In the genomic region with DNA sequence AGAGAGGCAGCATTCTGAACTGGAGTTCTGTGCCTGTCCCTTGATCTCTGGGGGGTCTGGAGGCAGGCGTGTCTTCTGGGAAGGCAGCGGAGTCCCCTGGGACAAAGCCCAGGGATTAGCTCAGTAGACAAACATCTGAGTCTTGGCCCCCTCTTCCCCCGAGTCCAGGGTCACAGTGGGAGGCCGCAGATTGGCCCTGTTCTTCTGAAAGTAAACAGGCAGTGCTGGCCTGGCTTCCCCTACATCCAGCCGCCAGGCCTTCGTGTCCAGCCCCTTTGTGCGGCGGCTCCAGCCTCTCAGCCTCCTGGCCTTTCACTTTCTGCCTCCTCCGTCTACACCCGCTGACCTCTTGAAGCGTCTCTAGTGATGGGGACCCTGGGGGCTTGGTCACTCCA, we compare ENCODE assay signal across 1 cellular context.
A peak's percentile ranks its signal among the peaks of the same experiment; 100 is the strongest.
TF ChIP-seq lines count a peak whose summit lies in the region.

No MANE protein-coding gene starts in this region.

TF ChIP-seq in HepG2, 621 proteins besides CTCF, POLR2A, EP300 and RAD21 (continued from another document and continues in another):
- TF ChIP-seq, protein P1, sequence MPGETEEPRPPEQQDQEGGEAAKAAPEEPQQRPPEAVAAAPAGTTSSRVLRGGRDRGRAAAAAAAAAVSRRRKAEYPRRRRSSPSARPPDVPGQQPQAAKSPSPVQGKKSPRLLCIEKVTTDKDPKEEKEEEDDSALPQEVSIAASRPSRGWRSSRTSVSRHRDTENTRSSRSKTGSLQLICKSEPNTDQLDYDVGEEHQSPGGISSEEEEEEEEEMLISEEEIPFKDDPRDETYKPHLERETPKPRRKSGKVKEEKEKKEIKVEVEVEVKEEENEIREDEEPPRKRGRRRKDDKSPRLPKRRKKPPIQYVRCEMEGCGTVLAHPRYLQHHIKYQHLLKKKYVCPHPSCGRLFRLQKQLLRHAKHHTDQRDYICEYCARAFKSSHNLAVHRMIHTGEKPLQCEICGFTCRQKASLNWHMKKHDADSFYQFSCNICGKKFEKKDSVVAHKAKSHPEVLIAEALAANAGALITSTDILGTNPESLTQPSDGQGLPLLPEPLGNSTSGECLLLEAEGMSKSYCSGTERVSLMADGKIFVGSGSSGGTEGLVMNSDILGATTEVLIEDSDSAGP (CRISPR knock-in tag; IDR thresholded peaks at IDR 0.05; ENCODE audit: borderline replicate concordance): peak; percentile 32; the same call in 1 of the 2 replicates
- TF ChIP-seq, protein P2, sequence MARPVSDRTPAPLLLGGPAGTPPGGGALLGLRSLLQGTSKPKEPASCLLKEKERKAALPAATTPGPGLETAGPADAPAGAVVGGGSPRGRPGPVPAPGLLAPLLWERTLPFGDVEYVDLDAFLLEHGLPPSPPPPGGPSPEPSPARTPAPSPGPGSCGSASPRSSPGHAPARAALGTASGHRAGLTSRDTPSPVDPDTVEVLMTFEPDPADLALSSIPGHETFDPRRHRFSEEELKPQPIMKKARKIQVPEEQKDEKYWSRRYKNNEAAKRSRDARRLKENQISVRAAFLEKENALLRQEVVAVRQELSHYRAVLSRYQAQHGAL (CRISPR knock-in tag; IDR thresholded peaks at IDR 0.05; ENCODE audit: not compliant biosample characterization): no peak
- TF ChIP-seq TFE3 (CRISPR knock-in tag; IDR thresholded peaks at IDR 0.05) (no peak), MLLT10 (CRISPR knock-in tag; IDR thresholded peaks at IDR 0.05) (no peak), IRF2 (CRISPR knock-in tag; IDR thresholded peaks at IDR 0.05) (peak; percentile 33; the same call in 1 of the 2 replicates), MED1 (CRISPR knock-in tag; IDR thresholded peaks at IDR 0.05) (peak; percentile 88), NRL (CRISPR knock-in tag; IDR thresholded peaks at IDR 0.05; ENCODE audit: borderline replicate concordance) (no peak), YEATS2 (CRISPR knock-in tag; IDR thresholded peaks at IDR 0.05; ENCODE audit: borderline replicate concordance) (no peak; the same call in 1 of the 2 replicates), ZNF792 (CRISPR knock-in tag; IDR thresholded peaks at IDR 0.05) (peak; percentile 42; the same call in 1 of the 2 replicates), ZNF512 (CRISPR knock-in tag; IDR thresholded peaks at IDR 0.05) (no peak), PCBP2 (optimal IDR thresholded peaks at IDR 0.05; ENCODE audit: low read depth, low read length, poor library complexity, severe bottlenecking) (no peak), MEIS2 (CRISPR knock-in tag; IDR thresholded peaks at IDR 0.05) (peak; percentile 66; the same call in 1 of the 2 replicates), RFXANK (CRISPR knock-in tag; IDR thresholded peaks at IDR 0.05) (no peak), ZNF850 (CRISPR knock-in tag; conservative IDR thresholded peaks at IDR 0.05) (no peak), PAWR (CRISPR knock-in tag; IDR thresholded peaks at IDR 0.05; ENCODE audit: borderline replicate concordance) (no peak), NR3C1 (CRISPR knock-in tag; IDR thresholded peaks at IDR 0.05) (no peak), ZIK1 (CRISPR knock-in tag; IDR thresholded peaks at IDR 0.05; ENCODE audit: borderline replicate concordance, low read depth) (no peak), ZNF224 (CRISPR knock-in tag; IDR thresholded peaks at IDR 0.05) (no peak), RELA (CRISPR knock-in tag; IDR thresholded peaks at IDR 0.05) (no peak), TFAP4 (IDR thresholded peaks at IDR 0.05; ENCODE audit: borderline replicate concordance, low read depth) (peak; percentile 75; the same call in 1 of the 2 replicates), MIXL1 (CRISPR knock-in tag; IDR thresholded peaks at IDR 0.05) (peak; percentile 62), HOMEZ (CRISPR knock-in tag; IDR thresholded peaks at IDR 0.05; ENCODE audit: low read depth) (peak; percentile 40; the same call in 1 of the 2 replicates), JUN (CRISPR knock-in tag; IDR thresholded peaks at IDR 0.05) (peak; percentile 94), ZNF674 (CRISPR knock-in tag; IDR thresholded peaks at IDR 0.05; ENCODE audit: low read depth) (no peak), ZBTB33 (CRISPR knock-in tag; IDR thresholded peaks at IDR 0.05) (no peak), MXD1 (CRISPR knock-in tag; IDR thresholded peaks at IDR 0.05) (no peak), SNAI1 (CRISPR knock-in tag; IDR thresholded peaks at IDR 0.05; ENCODE audit: borderline replicate concordance) (no peak), ZNF30 (CRISPR knock-in tag; IDR thresholded peaks at IDR 0.05) (no peak), SPEN (CRISPR knock-in tag; IDR thresholded peaks at IDR 0.05; ENCODE audit: low read depth) (peak; percentile 33), TCF7L2 (IDR thresholded peaks at IDR 0.05; ENCODE audit: low read depth, low read length) (no peak), KDM4B (CRISPR knock-in tag; IDR thresholded peaks at IDR 0.05) (0 out of 2 replicates have a peak, but pooled peaks have one; percentile 60), TBL1XR1 (IDR thresholded peaks at IDR 0.05; ENCODE audit: borderline replicate concordance, low read length, partially characterized antibody) (no peak), TBP (CRISPR knock-in tag; IDR thresholded peaks at IDR 0.05) (no peak)
- TF ChIP-seq, protein P3, sequence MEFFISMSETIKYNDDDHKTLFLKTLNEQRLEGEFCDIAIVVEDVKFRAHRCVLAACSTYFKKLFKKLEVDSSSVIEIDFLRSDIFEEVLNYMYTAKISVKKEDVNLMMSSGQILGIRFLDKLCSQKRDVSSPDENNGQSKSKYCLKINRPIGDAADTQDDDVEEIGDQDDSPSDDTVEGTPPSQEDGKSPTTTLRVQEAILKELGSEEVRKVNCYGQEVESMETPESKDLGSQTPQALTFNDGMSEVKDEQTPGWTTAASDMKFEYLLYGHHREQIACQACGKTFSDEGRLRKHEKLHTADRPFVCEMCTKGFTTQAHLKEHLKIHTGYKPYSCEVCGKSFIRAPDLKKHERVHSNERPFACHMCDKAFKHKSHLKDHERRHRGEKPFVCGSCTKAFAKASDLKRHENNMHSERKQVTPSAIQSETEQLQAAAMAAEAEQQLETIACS (CRISPR knock-in tag; IDR thresholded peaks at IDR 0.05): no peak
- TF ChIP-seq, protein P4, sequence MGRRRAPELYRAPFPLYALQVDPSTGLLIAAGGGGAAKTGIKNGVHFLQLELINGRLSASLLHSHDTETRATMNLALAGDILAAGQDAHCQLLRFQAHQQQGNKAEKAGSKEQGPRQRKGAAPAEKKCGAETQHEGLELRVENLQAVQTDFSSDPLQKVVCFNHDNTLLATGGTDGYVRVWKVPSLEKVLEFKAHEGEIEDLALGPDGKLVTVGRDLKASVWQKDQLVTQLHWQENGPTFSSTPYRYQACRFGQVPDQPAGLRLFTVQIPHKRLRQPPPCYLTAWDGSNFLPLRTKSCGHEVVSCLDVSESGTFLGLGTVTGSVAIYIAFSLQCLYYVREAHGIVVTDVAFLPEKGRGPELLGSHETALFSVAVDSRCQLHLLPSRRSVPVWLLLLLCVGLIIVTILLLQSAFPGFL (CRISPR knock-in tag; IDR thresholded peaks at IDR 0.05): no peak
- TF ChIP-seq, protein P5, sequence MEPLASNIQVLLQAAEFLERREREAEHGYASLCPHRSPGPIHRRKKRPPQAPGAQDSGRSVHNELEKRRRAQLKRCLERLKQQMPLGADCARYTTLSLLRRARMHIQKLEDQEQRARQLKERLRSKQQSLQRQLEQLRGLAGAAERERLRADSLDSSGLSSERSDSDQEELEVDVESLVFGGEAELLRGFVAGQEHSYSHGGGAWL (CRISPR knock-in tag; IDR thresholded peaks at IDR 0.05): no peak
- TF ChIP-seq, protein P6, sequence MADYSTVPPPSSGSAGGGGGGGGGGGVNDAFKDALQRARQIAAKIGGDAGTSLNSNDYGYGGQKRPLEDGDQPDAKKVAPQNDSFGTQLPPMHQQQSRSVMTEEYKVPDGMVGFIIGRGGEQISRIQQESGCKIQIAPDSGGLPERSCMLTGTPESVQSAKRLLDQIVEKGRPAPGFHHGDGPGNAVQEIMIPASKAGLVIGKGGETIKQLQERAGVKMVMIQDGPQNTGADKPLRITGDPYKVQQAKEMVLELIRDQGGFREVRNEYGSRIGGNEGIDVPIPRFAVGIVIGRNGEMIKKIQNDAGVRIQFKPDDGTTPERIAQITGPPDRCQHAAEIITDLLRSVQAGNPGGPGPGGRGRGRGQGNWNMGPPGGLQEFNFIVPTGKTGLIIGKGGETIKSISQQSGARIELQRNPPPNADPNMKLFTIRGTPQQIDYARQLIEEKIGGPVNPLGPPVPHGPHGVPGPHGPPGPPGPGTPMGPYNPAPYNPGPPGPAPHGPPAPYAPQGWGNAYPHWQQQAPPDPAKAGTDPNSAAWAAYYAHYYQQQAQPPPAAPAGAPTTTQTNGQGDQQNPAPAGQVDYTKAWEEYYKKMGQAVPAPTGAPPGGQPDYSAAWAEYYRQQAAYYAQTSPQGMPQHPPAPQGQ (CRISPR knock-in tag; IDR thresholded peaks at IDR 0.05; ENCODE audit: borderline replicate concordance): no peak
- TF ChIP-seq, protein P7, sequence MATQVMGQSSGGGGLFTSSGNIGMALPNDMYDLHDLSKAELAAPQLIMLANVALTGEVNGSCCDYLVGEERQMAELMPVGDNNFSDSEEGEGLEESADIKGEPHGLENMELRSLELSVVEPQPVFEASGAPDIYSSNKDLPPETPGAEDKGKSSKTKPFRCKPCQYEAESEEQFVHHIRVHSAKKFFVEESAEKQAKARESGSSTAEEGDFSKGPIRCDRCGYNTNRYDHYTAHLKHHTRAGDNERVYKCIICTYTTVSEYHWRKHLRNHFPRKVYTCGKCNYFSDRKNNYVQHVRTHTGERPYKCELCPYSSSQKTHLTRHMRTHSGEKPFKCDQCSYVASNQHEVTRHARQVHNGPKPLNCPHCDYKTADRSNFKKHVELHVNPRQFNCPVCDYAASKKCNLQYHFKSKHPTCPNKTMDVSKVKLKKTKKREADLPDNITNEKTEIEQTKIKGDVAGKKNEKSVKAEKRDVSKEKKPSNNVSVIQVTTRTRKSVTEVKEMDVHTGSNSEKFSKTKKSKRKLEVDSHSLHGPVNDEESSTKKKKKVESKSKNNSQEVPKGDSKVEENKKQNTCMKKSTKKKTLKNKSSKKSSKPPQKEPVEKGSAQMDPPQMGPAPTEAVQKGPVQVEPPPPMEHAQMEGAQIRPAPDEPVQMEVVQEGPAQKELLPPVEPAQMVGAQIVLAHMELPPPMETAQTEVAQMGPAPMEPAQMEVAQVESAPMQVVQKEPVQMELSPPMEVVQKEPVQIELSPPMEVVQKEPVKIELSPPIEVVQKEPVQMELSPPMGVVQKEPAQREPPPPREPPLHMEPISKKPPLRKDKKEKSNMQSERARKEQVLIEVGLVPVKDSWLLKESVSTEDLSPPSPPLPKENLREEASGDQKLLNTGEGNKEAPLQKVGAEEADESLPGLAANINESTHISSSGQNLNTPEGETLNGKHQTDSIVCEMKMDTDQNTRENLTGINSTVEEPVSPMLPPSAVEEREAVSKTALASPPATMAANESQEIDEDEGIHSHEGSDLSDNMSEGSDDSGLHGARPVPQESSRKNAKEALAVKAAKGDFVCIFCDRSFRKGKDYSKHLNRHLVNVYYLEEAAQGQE (IDR thresholded peaks at IDR 0.05; ENCODE audit: borderline replicate concordance in 1 of 2, low read depth in 1 of 2, low read length in 2 of 2): no peak
